ENCODE assay signal across 1 cellular context in genomic region chr1:35192056-35192852, GRCh38.
TF ChIP-seq lines count a peak whose summit lies in the region.

No MANE protein-coding gene starts in this region.

TF ChIP-seq in K562, 482 proteins besides CTCF, POLR2A, EP300 and RAD21 (continued from another document and continues in another):
- no peak for TF ChIP-seq ATF6 (CRISPR knock-in tag; IDR thresholded peaks at IDR 0.05)
- TF ChIP-seq ZBTB5 (IDR thresholded peaks at IDR 0.05), result no peak
- no peak for TF ChIP-seq ZNF778 (CRISPR knock-in tag; IDR thresholded peaks at IDR 0.05)
- no peak for TF ChIP-seq RFX5 (IDR thresholded peaks at IDR 0.05; ENCODE audit: low read depth, low read length)
- TF ChIP-seq ATF4 (CRISPR knock-in tag; IDR thresholded peaks at IDR 0.05), result no peak
- TF ChIP-seq NFYB (IDR thresholded peaks at IDR 0.05; ENCODE audit: extremely low read depth, insufficient read length), result no peak
- TF ChIP-seq NCOR1 (IDR thresholded peaks at IDR 0.05), result no peak
- no peak for TF ChIP-seq PTRF (tag; IDR thresholded peaks at IDR 0.05)
- TF ChIP-seq SMC3 (conservative IDR thresholded peaks at IDR 0.05; ENCODE audit: insufficient read depth, low read depth, low read length), result no peak; the same call in 1 of the 2 replicates
- TF ChIP-seq RAD51 (IDR thresholded peaks at IDR 0.05; ENCODE audit: borderline replicate concordance, low read depth), result no peak
- peak; percentile 84 for TF ChIP-seq RBBP5 (IDR thresholded peaks at IDR 0.05; ENCODE audit: borderline replicate concordance, insufficient read depth, low read length, poor library complexity, severe bottlenecking)
- TF ChIP-seq RBM15 (IDR thresholded peaks at IDR 0.05; ENCODE audit: insufficient read depth, low read length), result 0 out of 2 replicates have a peak, but pooled peaks have one; percentile 84
- TF ChIP-seq KLF10 (CRISPR knock-in tag; IDR thresholded peaks at IDR 0.05), result no peak
- no peak for TF ChIP-seq ZNF707 (CRISPR knock-in tag; conservative IDR thresholded peaks at IDR 0.05)
- no peak for TF ChIP-seq ARNT (IDR thresholded peaks at IDR 0.05)
- TF ChIP-seq ZNF695 (CRISPR knock-in tag; IDR thresholded peaks at IDR 0.05), result no peak
- no peak for TF ChIP-seq ELK1 (CRISPR knock-in tag; IDR thresholded peaks at IDR 0.05)
- no peak for TF ChIP-seq CBX3 (IDR thresholded peaks at IDR 0.05; ENCODE audit: borderline replicate concordance in 1 of 2, low read length in 2 of 2)
- no peak for TF ChIP-seq ZNF354B (CRISPR knock-in tag; IDR thresholded peaks at IDR 0.05)
- peak; percentile 59 for TF ChIP-seq FUS (optimal IDR thresholded peaks at IDR 0.05; ENCODE audit: low read depth, low read length)
- no peak for TF ChIP-seq ZNF79 (CRISPR knock-in tag; IDR thresholded peaks at IDR 0.05; ENCODE audit: low read depth)
- no peak for TF ChIP-seq KLF1 (tag; IDR thresholded peaks at IDR 0.05)
- TF ChIP-seq KDM1A (IDR thresholded peaks at IDR 0.05), result no peak
- no peak for TF ChIP-seq SRSF1 (IDR thresholded peaks at IDR 0.05; ENCODE audit: low read depth, low read length)
- TF ChIP-seq ZNF384 (IDR thresholded peaks at IDR 0.05; ENCODE audit: low read depth, low read length), result no peak
- TF ChIP-seq ZNF280B (CRISPR knock-in tag; IDR thresholded peaks at IDR 0.05), result no peak
- no peak; the same call in 1 of the 2 replicates for TF ChIP-seq TGIF2 (CRISPR knock-in tag; IDR thresholded peaks at IDR 0.05)
- TF ChIP-seq NR4A1 (CRISPR knock-in tag; IDR thresholded peaks at IDR 0.05), result peak; percentile 55; the same call in 1 of the 2 replicates
- peak; percentile 79 for TF ChIP-seq NR4A1 (tag; IDR thresholded peaks at IDR 0.05)
- TF ChIP-seq RNF219 (CRISPR knock-in tag; IDR thresholded peaks at IDR 0.05), result no peak
- no peak for TF ChIP-seq DIDO1 (tag; IDR thresholded peaks at IDR 0.05; ENCODE audit: low read depth)
- no peak for TF ChIP-seq WHSC1 (IDR thresholded peaks at IDR 0.05; ENCODE audit: low read length)
- no peak for TF ChIP-seq SP2 (IDR thresholded peaks at IDR 0.05; ENCODE audit: extremely low read depth, low read depth, low read length, poor library complexity, severe bottlenecking)
- TF ChIP-seq ZNF511 (CRISPR knock-in tag; IDR thresholded peaks at IDR 0.05), result no peak
- no peak for TF ChIP-seq RBM39 (optimal IDR thresholded peaks at IDR 0.05; ENCODE audit: low read depth, low read length)
- TF ChIP-seq ZNF274 (IDR thresholded peaks at IDR 0.05; ENCODE audit: borderline replicate concordance, low read depth, low read length), result no peak
- no peak for TF ChIP-seq PHF21A (IDR thresholded peaks at IDR 0.05; ENCODE audit: borderline replicate concordance, low read depth)
- no peak for TF ChIP-seq ZFPM2 (CRISPR knock-in tag; IDR thresholded peaks at IDR 0.05)
- no peak for TF ChIP-seq BACH1 (tag; IDR thresholded peaks at IDR 0.05)
- TF ChIP-seq CEBPZ (IDR thresholded peaks at IDR 0.05; ENCODE audit: borderline replicate concordance, low read depth, low read length), result no peak
- 0 out of 2 replicates have a peak, but pooled peaks have one; percentile 28 for TF ChIP-seq PML (IDR thresholded peaks at IDR 0.05; ENCODE audit: low read length)
- peak in 1 of 2 experiments; percentile 72 for TF ChIP-seq E2F6 (IDR thresholded peaks at IDR 0.05; ENCODE audit: borderline replicate concordance in 1 of 2, extremely low read depth in 1 of 2, insufficient read depth in 1 of 2, insufficient read length in 1 of 2, low read depth in 1 of 2, low read length in 1 of 2, poor library complexity in 1 of 2, severe bottlenecking in 1 of 2)
- TF ChIP-seq NELFE (IDR thresholded peaks at IDR 0.05; ENCODE audit: insufficient read depth, insufficient read length), result no peak
- TF ChIP-seq POLR2H (tag; IDR thresholded peaks at IDR 0.05; ENCODE audit: low read depth), result no peak; the same call in 1 of the 2 replicates
- TF ChIP-seq MLLT1 (IDR thresholded peaks at IDR 0.05), result no peak
- no peak for TF ChIP-seq KLF16 (IDR thresholded peaks at IDR 0.05)
- TF ChIP-seq FOXK1 (CRISPR knock-in tag; IDR thresholded peaks at IDR 0.05; ENCODE audit: borderline replicate concordance), result no peak
- no peak for TF ChIP-seq ARID3A (IDR thresholded peaks at IDR 0.05; ENCODE audit: borderline replicate concordance, low read depth, low read length)
- TF ChIP-seq YBX1 (IDR thresholded peaks at IDR 0.05), result no peak
- TF ChIP-seq HDAC2 (IDR thresholded peaks at IDR 0.05), result no peak
